In the genomic region with DNA sequence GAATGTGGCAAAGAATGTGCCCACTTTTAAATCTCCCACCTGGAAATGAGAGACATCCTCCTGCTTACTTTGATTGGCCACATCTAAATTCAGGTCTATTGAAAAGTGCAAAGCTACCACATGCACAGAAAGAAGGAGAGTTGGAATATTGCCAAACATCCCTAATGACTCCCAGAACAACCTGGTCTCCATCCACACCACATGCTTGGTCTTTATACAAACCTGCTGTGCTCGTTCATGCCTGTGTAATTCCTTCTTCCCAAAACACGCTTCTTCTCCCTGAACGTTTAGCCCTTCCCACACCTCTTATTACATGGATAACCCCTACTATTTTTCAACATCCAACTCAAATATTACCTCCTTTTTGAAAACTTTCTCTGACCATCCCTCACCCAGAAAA, we compare ENCODE assay signal across 26 cellular contexts.
DNase-seq lines count a peak whose midpoint lies in the region; ATAC-seq, FAIRE-seq and TF ChIP-seq lines count a peak whose summit lies in the region.
"Had no signal": no experiment of that assay in that cellular context is flagged by ENCODE, and none has a peak within 500 bp of the region (broad histone marks: within the 10 kb centered on the region; RNA-seq: fewer than 3 reads in every experiment).

No MANE protein-coding gene starts in this region.

- H3K27me3 Mint-ChIP-seq in naive thymus-derived CD4-positive, alpha-beta T cell = peaks cover 0 to 9% (median 0%) of the 10 kb centered on the region in 5 donors
- no peaks in the 10 kb centered on the region for H3K27me3 Mint-ChIP-seq in stimulated activated naive CD8-positive, alpha-beta T cell treated with anti-CD3 and anti-CD28 coated beads, Interleukin-15, amount 100 ng/mL, for 72 hours
- peaks cover 4% of the 10 kb centered on the region; the same call in 1 of the 2 replicates for H3K27me3 Mint-ChIP-seq in WTC11 (ENCODE audit: low read depth)

- H3K27me3 ChIP-seq in SK-N-SH (ENCODE audit: insufficient read depth) = no peaks in the 10 kb centered on the region
- no peaks in the 10 kb centered on the region for H3K27me3 ChIP-seq in naive thymus-derived CD4-positive, alpha-beta T cell (ENCODE audit: control insufficient read depth in 2 of 2, insufficient read depth in 2 of 2, low read length in 2 of 2)
- peaks cover 3 to 14% of the 10 kb centered on the region in 2 experiments; a peak in 4 of 5 replicates for H3K27me3 ChIP-seq in HepG2 (ENCODE audit: control insufficient read depth in 1 of 2, insufficient read depth in 2 of 2, low read length in 2 of 2)
- H3K27me3 ChIP-seq: BLaER1 treated with 17β-estradiol and CSF1 and Interleukin-3, amounts not matched to agents 10 nM and 100 nM; cardiac muscle cell; gastroesophageal sphincter; neutrophil; stomach; tibial artery had no signal

- H4K20me1 ChIP-seq in SK-N-SH (ENCODE audit: insufficient read depth) (no peaks in the 10 kb centered on the region), HepG2 (ENCODE audit: insufficient read depth, low read length) (no peaks in the 10 kb centered on the region)
- H4K20me1 ChIP-seq: BLaER1 treated with 17β-estradiol and CSF1 and Interleukin-3, amounts not matched to agents 10 nM and 100 nM had no signal

- POLR2A ChIA-PET in SK-N-SH (lab: Yijun Ruan, JAX) (no interaction called here), HepG2 (lab: Yijun Ruan, JAX) (no interaction called here), WTC11 (lab: Charles Lee) (no interaction called here)
- POLR2A ChIA-PET in naive thymus-derived CD4-positive, alpha-beta T cell (lab: Charles Lee) = interaction anchor here (0.7 kb wide), 1 partner anchor 284 kb away, joined by 3 read pairs; no protein-coding TSS in a partner anchor

- H3K4me3 Mint-ChIP-seq in naive thymus-derived CD4-positive, alpha-beta T cell = no peak overlapping the region
- H3K4me3 Mint-ChIP-seq in stimulated activated naive CD8-positive, alpha-beta T cell treated with anti-CD3 and anti-CD28 coated beads, Interleukin-15, amount 100 ng/mL, for 72 hours = no peak overlapping the region
- no peak overlapping the region for H3K4me3 Mint-ChIP-seq in WTC11
- H3K4me3 Mint-ChIP-seq: activated naive CD4-positive, alpha-beta T cell treated with anti-CD3 and anti-CD28 coated beads for 36 hours; immature natural killer cell had no signal

- H3K9ac ChIP-seq in SK-N-SH (no peak overlapping the region), HepG2 (ENCODE audit: insufficient read depth, low read depth, low read length) (no peak overlapping the region)
- H3K9ac ChIP-seq: BLaER1 treated with 17β-estradiol and CSF1 and Interleukin-3, amounts not matched to agents 10 nM and 100 nM had no signal

- peaks cover 0 to 14% of the 10 kb centered on the region in 2 experiments; a peak in 1 of 4 replicates for H3K4me1 ChIP-seq in SK-N-SH (ENCODE audit: control insufficient read depth in 1 of 2, insufficient read depth in 2 of 2, low read depth in 1 of 2, low read length in 1 of 2)
- H3K4me1 ChIP-seq in naive thymus-derived CD4-positive, alpha-beta T cell (ENCODE audit: control insufficient read depth in 2 of 2, insufficient read depth in 2 of 2, low read length in 2 of 2) = peaks cover 23 to 27% of the 10 kb centered on the region in 2 donors
- H3K4me1 ChIP-seq in HepG2 (ENCODE audit: insufficient read depth, low read length) = no peaks in the 10 kb centered on the region
- H3K4me1 ChIP-seq: gastroesophageal sphincter had no signal

- no peak for TF ChIP-seq POLR2A in HepG2 (IDR thresholded peaks at IDR 0.05; ENCODE audit: insufficient read depth in 1 of 2, low read depth in 2 of 2, low read length in 2 of 2)

- no peaks in the 10 kb centered on the region for H3F3A ChIP-seq in SK-N-SH (replicated peaks; ENCODE audit: insufficient read depth)

- H3K4me3 ChIP-seq in SK-N-SH (ENCODE audit: low read depth in 2 of 2, low read length in 1 of 2) (no peak overlapping the region), HepG2 (replicated peaks in 1 of 3; ENCODE audit: insufficient read depth in 1 of 3, low read depth in 2 of 3, low read length in 3 of 3) (no peak overlapping the region)
- H3K4me3 ChIP-seq in naive thymus-derived CD4-positive, alpha-beta T cell (ENCODE audit: low read length) = no peak overlapping the region
- H3K4me3 ChIP-seq: BLaER1 treated with 17β-estradiol and CSF1 and Interleukin-3, amounts not matched to agents 10 nM and 100 nM; cardiac muscle cell; gastroesophageal sphincter; stomach; tibial artery had no signal

- H3K79me2 ChIP-seq in SK-N-SH (ENCODE audit: insufficient read depth) (no peaks in the 10 kb centered on the region), HepG2 (ENCODE audit: insufficient read depth, low read length) (no peaks in the 10 kb centered on the region)

- DNase-seq in SK-N-SH = peak; percentile 34
- peak; percentile 66 for DNase-seq in NCI-H1105 treated with DMSO at 0.1 percent for 48 hours (lab: John Stamatoyannopoulos, UW)
- peak; percentile 32 for DNase-seq in NCI-H345 treated with DMSO at 0.1 percent for 48 hours (lab: John Stamatoyannopoulos, UW; ENCODE audit: unreplicated experiment)
- DNase-seq in naive thymus-derived CD4-positive, alpha-beta T cell = no peak
- DNase-seq in HepG2 (ENCODE audit: low spot score) = no peak
- no peak for DNase-seq in stimulated activated naive CD8-positive, alpha-beta T cell treated with anti-CD3 and anti-CD28 coated beads, Interleukin-15, amount 100 ng/mL, for 72 hours
- no peak for DNase-seq in WTC11 (ENCODE audit: low spot score)
- DNase-seq: activated naive CD4-positive, alpha-beta T cell treated with anti-CD3 and anti-CD28 coated beads for 36 hours; activated T-cell treated with anti-CD3 and anti-CD28 coated beads, Interleukin-2, amount 50 U/mL, for 48 hours; cortex of kidney; GDM1; hippocampal formation; immature natural killer cell; mesenchymal stem cell; MM.1S; NCI-H2081 treated with DMSO at 0.1 percent for 48 hours; NCI-H774; SHP77 treated with DMSO at 0.1 percent for 48 hours; stomach; tibial artery had no signal

- H3K9me2 ChIP-seq in SK-N-SH = no peaks in the 10 kb centered on the region

- intact Hi-C loops in naive thymus-derived CD4-positive, alpha-beta T cell (cut with micrococcal nuclease) = loop anchor here (10.0 kb wide), 3 partner anchors 170 to 720 kb away; no protein-coding TSS in a partner anchor
- intact Hi-C loops in HepG2 (cut with micrococcal nuclease; ENCODE audit: unreplicated experiment) = no loop called here

- TF ChIP-seq RAD21 in SK-N-SH (IDR thresholded peaks at IDR 0.05; ENCODE audit: low read length) (no peak), HepG2 (CRISPR knock-in tag; IDR thresholded peaks at IDR 0.05) (no peak)

- peaks cover 45 to 74% (median 62%) of the 10 kb centered on the region in 7 donors for H3K4me1 Mint-ChIP-seq in naive thymus-derived CD4-positive, alpha-beta T cell
- peaks cover 47% of the 10 kb centered on the region for H3K4me1 Mint-ChIP-seq in stimulated activated naive CD8-positive, alpha-beta T cell treated with anti-CD3 and anti-CD28 coated beads, Interleukin-15, amount 100 ng/mL, for 72 hours
- H3K4me1 Mint-ChIP-seq in WTC11 = peaks cover 20% of the 10 kb centered on the region

- TF ChIP-seq EP300 in SK-N-SH (IDR thresholded peaks at IDR 0.05; ENCODE audit: borderline replicate concordance in 1 of 2, low read depth in 1 of 2, low read length in 1 of 2) (no peak), HepG2 (IDR thresholded peaks at IDR 0.05; ENCODE audit: low read depth in 2 of 2, low read length in 2 of 2) (no peak), HepG2 (CRISPR knock-in tag; IDR thresholded peaks at IDR 0.05; ENCODE audit: borderline replicate concordance) (no peak)

- no TSS peak for BruUV-seq in HepG2 (replicated peaks; lab: Mats Ljungman, UMichigan)

- H3K36me3 Mint-ChIP-seq in naive thymus-derived CD4-positive, alpha-beta T cell = peaks cover 0 to 34% (median 3%) of the 10 kb centered on the region in 5 donors
- no peaks in the 10 kb centered on the region; the same call in 1 of the 2 replicates for H3K36me3 Mint-ChIP-seq in WTC11

- H3K36me3 ChIP-seq in SK-N-SH (replicated peaks in 1 of 2; ENCODE audit: control insufficient read depth in 1 of 2, insufficient read depth in 2 of 2, low read length in 1 of 2) (no peaks in the 10 kb centered on the region), HepG2 (replicated peaks in 1 of 2; ENCODE audit: control insufficient read depth in 1 of 2, insufficient read depth in 2 of 2, low read length in 2 of 2) (no peaks in the 10 kb centered on the region)
- no peaks in the 10 kb centered on the region for H3K36me3 ChIP-seq in naive thymus-derived CD4-positive, alpha-beta T cell (ENCODE audit: control insufficient read depth in 2 of 3, insufficient read depth in 3 of 3, low read length in 3 of 3)
- H3K36me3 ChIP-seq: BLaER1 treated with 17β-estradiol and CSF1 and Interleukin-3, amounts not matched to agents 10 nM and 100 nM; cardiac muscle cell; gastroesophageal sphincter; neutrophil; stomach; tibial artery had no signal

- H3K27ac ChIP-seq in SK-N-SH (ENCODE audit: low read depth in 2 of 2, low read length in 1 of 2) (no peak overlapping the region), HepG2 (ENCODE audit: extremely low read length, insufficient read depth, low read length) (no peak overlapping the region)
- no peak overlapping the region for H3K27ac ChIP-seq in naive thymus-derived CD4-positive, alpha-beta T cell (ENCODE audit: low read depth, low read length)
- H3K27ac ChIP-seq: BLaER1 treated with 17β-estradiol and CSF1 and Interleukin-3, amounts not matched to agents 10 nM and 100 nM; cardiac muscle cell; gastroesophageal sphincter; neutrophil; stomach; tibial artery had no signal

- in situ Hi-C loops in HepG2 (cut with HindIII; ENCODE audit: extremely low pct_ligation_motif_present, low pct_unique_long_range_greater_than_20kb) = no loop called here

- H3K9me3 Mint-ChIP-seq in naive thymus-derived CD4-positive, alpha-beta T cell = peaks cover 0 to 12% (median 0%) of the 10 kb centered on the region in 11 donors
- peaks cover 0 to 15% of the 10 kb centered on the region in 2 donors for H3K9me3 Mint-ChIP-seq in stimulated activated naive CD8-positive, alpha-beta T cell treated with anti-CD3 and anti-CD28 coated beads, Interleukin-15, amount 100 ng/mL, for 72 hours
- peaks cover 7% of the 10 kb centered on the region for H3K9me3 Mint-ChIP-seq in WTC11
- H3K9me3 Mint-ChIP-seq: immature natural killer cell had no signal

- TF ChIP-seq CTCF in SK-N-SH (IDR thresholded peaks at IDR 0.05) (no peak), HepG2 (CRISPR knock-in tag; IDR thresholded peaks at IDR 0.05) (no peak), WTC11 (IDR thresholded peaks at IDR 0.05) (no peak)

- FAIRE-seq in HepG2 (lab: Jason Lieb, UNC) = no peak
- FAIRE-seq: GM18507 had no signal

- H3K9me3 ChIP-seq in SK-N-SH (no peaks in the 10 kb centered on the region), HepG2 (ENCODE audit: low read length) (no peaks in the 10 kb centered on the region)
- no peaks in the 10 kb centered on the region for H3K9me3 ChIP-seq in naive thymus-derived CD4-positive, alpha-beta T cell (ENCODE audit: control insufficient read depth in 2 of 3, low read length in 3 of 3)
- H3K9me3 ChIP-seq: gastroesophageal sphincter, neutrophil, stomach, tibial artery had no signal

- CTCF ChIA-PET in SK-N-SH (lab: Yijun Ruan, JAX) = no interaction called here
- CTCF ChIA-PET in naive thymus-derived CD4-positive, alpha-beta T cell (lab: Charles Lee) = no interaction called here
- CTCF ChIA-PET in HepG2 (lab: Yijun Ruan, JAX; ENCODE audit: low intra/inter-chr PET ratio, low total read pairs) = no interaction called here
- CTCF ChIA-PET in WTC11 (lab: Charles Lee) = interaction anchor here (1.2 kb wide), 1 partner anchor 13 kb away, joined by 7 read pairs; no protein-coding TSS in a partner anchor

- peak overlapping the region in 5 of 9 donors; percentile 22 to 86 (median 71) for H3K27ac Mint-ChIP-seq in naive thymus-derived CD4-positive, alpha-beta T cell
- H3K27ac Mint-ChIP-seq in stimulated activated naive CD8-positive, alpha-beta T cell treated with anti-CD3 and anti-CD28 coated beads, Interleukin-15, amount 100 ng/mL, for 72 hours = no peak overlapping the region
- H3K27ac Mint-ChIP-seq in WTC11 = no peak overlapping the region
- H3K27ac Mint-ChIP-seq: activated naive CD4-positive, alpha-beta T cell treated with anti-CD3 and anti-CD28 coated beads for 36 hours; immature natural killer cell had no signal

- H3K4me2 ChIP-seq in SK-N-SH (no peak overlapping the region), HepG2 (ENCODE audit: low read depth, low read length) (no peak overlapping the region)
- H3K4me2 ChIP-seq: BLaER1 treated with 17β-estradiol and CSF1 and Interleukin-3, amounts not matched to agents 10 nM and 100 nM had no signal

- ATAC-seq in SK-N-SH treated with all-trans-retinoic acid at 6 μM for 48 hours (no peak), HepG2 (no peak), WTC11 (no peak)
- ATAC-seq in naive thymus-derived CD4-positive, alpha-beta T cell = no peak
- ATAC-seq in stimulated activated naive CD8-positive, alpha-beta T cell treated with anti-CD3 and anti-CD28 coated beads, Interleukin-15, amount 100 ng/mL, for 72 hours = no peak
- ATAC-seq: gastroesophageal sphincter had no signal

- H2AFZ ChIP-seq in SK-N-SH (ENCODE audit: low read depth) = no peak overlapping the region
- no peak overlapping the region for H2AFZ ChIP-seq in HepG2 (ENCODE audit: low read length)

- WGBS in SK-N-SH (ENCODE audit: low lambda C conversion rate) = 72% methylated on average over 3 of the region's 3 CpGs
- WGBS in HepG2 (ENCODE audit: low lambda C conversion rate) = 22% methylated on average over 3 of the region's 3 CpGs

Comparison
In these comparisons a context has a peak if more than half of its experiments do, and no peak if none do; other contexts are left out.
1. DNase-seq: peak in SK-N-SH (single experiment), NCI-H1105 treated with DMSO at 0.1 percent for 48 hours (single experiment) and NCI-H345 treated with DMSO at 0.1 percent for 48 hours (single experiment); none in naive thymus-derived CD4-positive, alpha-beta T cell (0 of 9), HepG2 (single experiment), stimulated activated naive CD8-positive, alpha-beta T cell treated with anti-CD3 and anti-CD28 coated beads, Interleukin-15, amount 100 ng/mL, for 72 hours (0 of 2) and WTC11 (single experiment).
2. H3K27ac Mint-ChIP-seq: peak in naive thymus-derived CD4-positive, alpha-beta T cell (5 of 9); none in stimulated activated naive CD8-positive, alpha-beta T cell treated with anti-CD3 and anti-CD28 coated beads, Interleukin-15, amount 100 ng/mL, for 72 hours (0 of 2) and WTC11 (single experiment).